8 cellular contexts compared by ENCODE assay signal in the genomic region with DNA sequence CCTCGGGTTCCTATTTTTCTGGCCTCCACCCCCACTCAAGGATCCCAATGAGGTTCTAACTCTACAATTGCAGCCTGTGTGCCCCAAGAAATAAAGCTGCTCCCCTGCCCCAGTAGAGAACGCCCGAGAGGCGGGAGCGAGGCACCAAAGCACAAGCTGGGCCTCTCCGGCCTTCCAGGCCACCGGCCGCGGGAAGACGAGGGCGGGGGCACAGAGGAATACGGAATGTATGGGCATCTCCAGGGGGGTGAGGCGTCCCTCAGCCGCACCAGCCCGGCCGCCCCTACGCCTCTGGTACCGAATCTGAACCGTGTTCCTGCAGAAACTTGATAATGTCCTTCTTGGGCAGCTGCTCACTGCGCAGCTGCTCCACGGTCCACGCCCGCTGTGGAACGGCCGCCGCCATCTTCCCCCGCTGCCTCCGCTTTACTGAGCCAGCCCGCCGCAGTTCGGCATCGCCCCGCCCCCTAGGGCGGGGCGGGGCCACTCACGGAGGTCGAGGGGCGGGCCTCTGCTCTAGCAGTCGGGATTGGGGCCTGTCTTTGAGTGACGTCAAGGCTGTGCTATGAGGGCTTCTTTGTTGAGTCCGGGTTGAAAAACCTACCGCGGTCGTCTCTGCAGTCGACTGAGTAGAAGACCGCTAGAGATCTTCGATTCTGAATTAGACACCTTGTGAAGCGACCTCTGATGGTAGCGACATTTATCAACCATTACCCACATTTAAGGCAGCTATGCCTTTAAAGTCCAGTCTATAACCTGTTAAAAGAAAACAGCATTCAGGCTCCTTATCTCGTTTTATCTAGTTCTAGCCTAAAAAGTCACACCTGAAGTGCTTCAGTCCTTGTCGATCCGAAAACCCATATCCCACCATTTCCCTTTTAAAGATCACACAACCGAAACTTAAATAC. TPM values are rescaled to one million over a fixed set of nuclear protein-coding genes. Genes with fewer than 3 reads are reported as not detected.
DNase-seq lines count a peak whose midpoint lies in the region; ATAC-seq and TF ChIP-seq lines count a peak whose summit lies in the region.

Gene FKBP3, minus strand, starts transcription at position 431 of the 908 bp plus-strand sequence. Its CDS starts 25 bp downstream, at position 406.

- H3K27me3 Mint-ChIP-seq in activated B cell treated with CpG ODN at 0.5 μM for 24 hours, result no peaks in the 10 kb centered on the region

- H3K36me3 Mint-ChIP-seq in activated B cell treated with CpG ODN at 0.5 μM for 24 hours (ENCODE audit: low read depth), result peaks cover 15% of the 10 kb centered on the region

- POLR2A ChIA-PET in activated B cell treated with CpG ODN at 0.5 μM for 24 hours (lab: Charles Lee), result interaction anchor here (0.9 to 4.3 kb wide), 8 partner anchors 11 to 238 kb away, joined by 3 to 36 read pairs (median 6); partner anchors contain the start of genes KLHL28, MIS18BP1, PRPF39 and TOGARAM1

- no peaks in the 10 kb centered on the region for H3K9me3 Mint-ChIP-seq in activated B cell treated with CpG ODN at 0.5 μM for 24 hours

- peak within 1 kb of the TSS; percentile 97 for H3K4me3 Mint-ChIP-seq in activated B cell treated with CpG ODN at 0.5 μM for 24 hours

- intact Hi-C loops in activated B cell treated with CpG ODN at 0.5 μM for 24 hours (cut with micrococcal nuclease), result loop anchor here (1.0 kb wide), 5 partner anchors 50 to 237 kb away; partner anchors contain the start of genes MIS18BP1, PRPF39 and TOGARAM1

- ATAC-seq in GM18907 (IDR thresholded peaks at IDR 0.05; ENCODE audit: unreplicated experiment) (peak; percentile 95), HG03175 (IDR thresholded peaks at IDR 0.05; ENCODE audit: unreplicated experiment) (peak; percentile 89), activated B cell treated with CpG ODN at 0.5 μM for 24 hours (ENCODE audit: low read depth) (peak; percentile 93)

- peak within 1 kb of the TSS; percentile 99 for H3K27ac Mint-ChIP-seq in activated B cell treated with CpG ODN at 0.5 μM for 24 hours

- TF ChIP-seq CTCF in activated B cell treated with CpG ODN at 0.5 μM for 24 hours (IDR thresholded peaks at IDR 0.05), result no peak

- DNase-seq in AG08395 (ENCODE audit: low spot score), result peak; percentile 99
- DNase-seq in NCI-H226, result peak; percentile 98
- peak; percentile 84 for DNase-seq in activated B cell treated with CpG ODN at 0.5 μM for 24 hours
- peak; percentile 96 for DNase-seq in central memory CD4-positive, alpha-beta T cell
- peak; percentile 99 for DNase-seq in iris pigment epithelial cell (ENCODE audit: low read depth)
- peak; percentile 91 for DNase-seq in stimulated activated CD4-positive, alpha-beta T cell treated with anti-CD3 and anti-CD28 coated beads, Interleukin-12 subunit alpha, Interleukin-12 subunit beta, amount 100 ng/mL, for 4 hours

- peaks cover 43% of the 10 kb centered on the region for H3K4me1 Mint-ChIP-seq in activated B cell treated with CpG ODN at 0.5 μM for 24 hours

- CTCF ChIA-PET in activated B cell treated with CpG ODN at 0.5 μM for 24 hours (lab: Charles Lee), result interaction anchor here (0.5 to 0.6 kb wide), 2 partner anchors 12 to 134 kb away, joined by 3 read pairs; no protein-coding TSS in a partner anchor

RNA-seq across cellular contexts. Expression of gene FKBP3, which starts in this region (rescaled TPM):
- total RNA-seq in activated B cell treated with CpG ODN at 0.5 μM for 24 hours, result 54.8 and 58.3 TPM in 2 replicates

Comparison
In these comparisons a context has a peak if more than half of its experiments do, and no peak if none do; other contexts are left out.
1. Peak in every context shown above with its lines: DNase-seq and ATAC-seq.